Comparison of ENCODE assay signal across 8 cellular contexts in the genomic region with DNA sequence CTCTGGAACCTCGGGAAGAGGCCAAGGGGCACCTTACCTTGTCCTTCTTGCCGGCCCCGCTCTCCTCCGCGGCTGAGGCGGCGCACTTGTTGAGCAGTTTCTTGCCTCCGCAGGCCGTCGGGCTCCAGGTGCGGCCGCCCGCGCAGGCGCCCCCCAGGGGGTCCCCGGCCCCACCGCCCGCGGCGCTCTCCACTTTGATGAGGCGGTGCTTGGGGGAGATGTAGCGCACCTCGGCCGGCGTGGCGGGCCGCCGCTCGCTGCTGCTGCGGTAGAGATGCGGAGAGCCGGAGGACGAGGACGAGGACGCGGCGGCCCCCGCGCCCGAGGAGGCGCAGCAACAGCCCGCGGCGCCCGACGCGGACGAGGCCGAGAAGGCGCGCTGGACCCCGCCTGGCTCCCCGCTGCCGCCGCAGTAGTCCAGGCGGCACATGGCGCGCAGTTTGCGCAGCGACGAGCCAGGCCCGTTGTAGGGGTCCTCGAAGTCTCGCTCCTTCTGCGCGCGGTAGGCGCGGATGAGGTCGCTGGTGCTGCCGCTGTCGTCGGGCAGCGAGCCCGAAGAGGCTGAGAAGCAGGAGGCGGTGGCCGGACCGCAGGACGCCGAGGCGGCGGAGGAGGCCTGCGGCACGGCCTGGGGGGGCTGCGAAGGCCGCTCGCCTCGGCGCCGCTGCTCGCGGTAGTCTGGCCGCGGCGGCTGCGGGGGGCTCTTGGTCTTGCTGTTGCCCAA. TPM values are rescaled to one million over a fixed set of nuclear protein-coding genes. Genes with fewer than 3 reads are reported as not detected.
DNase-seq lines count a peak whose midpoint lies in the region; ATAC-seq and TF ChIP-seq lines count a peak whose summit lies in the region.

No MANE protein-coding gene starts in this region.

- intact Hi-C loops in PC-9 (cut with micrococcal nuclease; ENCODE audit: unreplicated experiment), result loop anchor here (2.0 to 5.0 kb wide), 5 partner anchors 116 to 294 kb away; a partner anchor contains a TSS
- intact Hi-C loops in posterior vena cava (cut with DNase I), result loop anchor here (5.0 to 10.0 kb wide), 4 partner anchors 46 to 151 kb away; no protein-coding TSS in a partner anchor

- H3K27ac ChIP-seq in PC-9 (peak overlapping the region; percentile 84), cingulate gyrus (ENCODE audit: low read depth, low read length) (peak overlapping the region; percentile 47), muscle layer of colon (ENCODE audit: low read depth, low read length) (peak overlapping the region; percentile 88)

- H3K36me3 ChIP-seq in PC-9 (ENCODE audit: low read depth), result peaks cover 13% of the 10 kb centered on the region
- no peaks in the 10 kb centered on the region for H3K36me3 ChIP-seq in muscle layer of colon (ENCODE audit: insufficient read depth, low read length)

- H3F3A ChIP-seq in PC-9 (ENCODE audit: insufficient read depth, low read depth), result peaks cover 17% of the 10 kb centered on the region

- DNase-seq in PC-9, result no peak
- no peak for DNase-seq in globus pallidus (ENCODE audit: low spot score)
- DNase-seq in posterior vena cava (ENCODE audit: low spot score), result no peak
- no peak for DNase-seq in GDM1 (lab: John Stamatoyannopoulos, UW)

- peak overlapping the region; percentile 99 for H3K4me2 ChIP-seq in PC-9

- H3K27me3 ChIP-seq in PC-9 (ENCODE audit: insufficient read depth, low read depth) (no peaks in the 10 kb centered on the region), muscle layer of colon (ENCODE audit: control insufficient read depth in 1 of 2, insufficient read depth in 2 of 2, low read length in 2 of 2) (no peaks in the 10 kb centered on the region)

- no peaks in the 10 kb centered on the region for H3K9me2 ChIP-seq in PC-9 (ENCODE audit: insufficient read depth)

- H4K20me1 ChIP-seq in PC-9 (ENCODE audit: insufficient read depth), result peaks cover 44% of the 10 kb centered on the region

- H3K9me3 ChIP-seq in PC-9 (ENCODE audit: insufficient read depth, low read depth), result no peaks in the 10 kb centered on the region
- H3K9me3 ChIP-seq in muscle layer of colon (ENCODE audit: low read length), result no peaks in the 10 kb centered on the region

- no peak overlapping the region for H2AFZ ChIP-seq in PC-9

- CTCF ChIA-PET in PC-9 (lab: Charles Lee), result interaction anchor here (0.6 kb wide), 1 partner anchor 154 kb away, joined by 17 read pairs; no protein-coding TSS in a partner anchor

- peaks cover 44% of the 10 kb centered on the region for H3K4me1 ChIP-seq in PC-9 (replicated peaks; ENCODE audit: insufficient read depth)
- peaks cover 46% of the 10 kb centered on the region for H3K4me1 ChIP-seq in muscle layer of colon (ENCODE audit: insufficient read depth, low read length)

- H3K4me3 ChIP-seq in PC-9, result peak overlapping the region; percentile 90
- peak overlapping the region; percentile 84 to 87 for H3K4me3 ChIP-seq in muscle layer of colon (ENCODE audit: low read depth in 1 of 2, low read length in 2 of 2)

- no TSS peak for BruUV-seq in PC-9 (replicated peaks; lab: Mats Ljungman, UMichigan)

- peaks cover 56% of the 10 kb centered on the region for H3K79me2 ChIP-seq in PC-9 (ENCODE audit: low read depth)

- TF ChIP-seq CTCF in PC-9 (conservative IDR thresholded peaks at IDR 0.05), result no peak

- POLR2A ChIA-PET in PC-9 (lab: Charles Lee; ENCODE audit: unreplicated experiment), result interaction anchor here (0.6 kb wide), 1 partner anchor 151 kb away, joined by 4 read pairs; no protein-coding TSS in a partner anchor

- ATAC-seq in GM19035 (IDR thresholded peaks at IDR 0.05; ENCODE audit: unreplicated experiment) (peak; percentile 12), GM19463 (IDR thresholded peaks at IDR 0.05; ENCODE audit: unreplicated experiment) (no peak)

- H3K9ac ChIP-seq in muscle layer of colon (ENCODE audit: low read length), result peak overlapping the region; percentile 61

RNA-seq across cellular contexts. Expression of a gene that starts 1.0 kb away (rescaled TPM):
- 22.7 and 23.8 TPM in 2 replicates for total RNA-seq in PC-9 (2021)
- total RNA-seq in posterior vena cava, result 10 to 100 TPM; 18.7 to 23.0 TPM
